ENCODE assay signal across 31 cellular contexts in genomic region chr1:87418048-87418447, GRCh38.
"Had no signal": no experiment of that assay in that cellular context is flagged by ENCODE, and none has a peak within 500 bp of the region (broad histone marks: within the 10 kb centered on the region; RNA-seq: fewer than 3 reads in every experiment).

No MANE protein-coding gene starts in this region.

- H3K9me3 ChIP-seq: adrenal gland, body of pancreas, esophagus muscularis mucosa, gastroesophageal sphincter had no signal

- H3K4me3 ChIP-seq: adrenal gland, body of pancreas, coronary artery, dorsolateral prefrontal cortex, esophagus muscularis mucosa, gastroesophageal sphincter had no signal

- H3K36me3 ChIP-seq: adrenal gland, esophagus muscularis mucosa, gastroesophageal sphincter had no signal

- H3K27me3 Mint-ChIP-seq: activated CD4-positive, alpha-beta T cell treated with anti-CD3 and anti-CD28 coated beads for 36 hours; activated naive CD8-positive, alpha-beta T cell treated with anti-CD3 and anti-CD28 coated beads for 36 hours; activated naive CD8-positive, alpha-beta T cell treated with anti-CD3 and anti-CD28 coated beads, Interleukin-2, amount 50 U/mL, for 24 hours; activated T-helper 17 cell treated with anti-CD3 and anti-CD28 coated beads, Interleukin-2, amount 50 U/mL, for 72 hours; dendritic cell treated with granulocyte-macrophage colony-stimulating factor and Interleukin-4, amounts not matched to agents 40 ng/mL and 50 ng/mL, for 4 days had no signal

- ATAC-seq: activated CD4-positive, alpha-beta T cell treated with anti-CD3 and anti-CD28 coated beads for 36 hours; activated CD8-positive, alpha-beta T cell treated with anti-CD3 and anti-CD28 coated beads, Interleukin-2, amount 10 ng/mL, durations not matched to agents 7 days and 5 days; activated naive CD8-positive, alpha-beta T cell treated with anti-CD3 and anti-CD28 coated beads, Interleukin-2, amount 50 U/mL, for 24 hours; activated T-helper 17 cell treated with anti-CD3 and anti-CD28 coated beads, Interleukin-2, amount 50 U/mL, for 72 hours; body of pancreas; foreskin keratinocyte; gastroesophageal sphincter had no signal

- H3K27me3 ChIP-seq: adrenal gland, body of pancreas, dorsolateral prefrontal cortex, esophagus muscularis mucosa, foreskin keratinocyte, gastroesophageal sphincter had no signal

- H3K27ac Mint-ChIP-seq: activated CD4-positive, alpha-beta memory T cell treated with anti-CD3 and anti-CD28 coated beads for 36 hours; activated CD4-positive, alpha-beta T cell treated with anti-CD3 and anti-CD28 coated beads for 36 hours; activated CD4-positive, alpha-beta T cell treated with anti-CD3 and anti-CD28 coated beads, Interleukin-2, amount 10 ng/mL, durations not matched to agents 24 days and 14 days; activated CD8-positive, alpha-beta T cell treated with anti-CD3 and anti-CD28 coated beads, Interleukin-2, amount 10 ng/mL, durations not matched to agents 7 days and 5 days; activated naive CD4-positive, alpha-beta T cell treated with anti-CD3 and anti-CD28 coated beads for 36 hours; activated naive CD4-positive, alpha-beta T cell treated with anti-CD3 and anti-CD28 coated beads, Interleukin-2, amount 50 U/mL, for 24 hours; activated naive CD8-positive, alpha-beta T cell treated with anti-CD3 and anti-CD28 coated beads for 36 hours; activated naive CD8-positive, alpha-beta T cell treated with anti-CD3 and anti-CD28 coated beads, Interleukin-2, amount 50 U/mL, for 24 hours; activated T-cell treated with anti-CD3 and anti-CD28 coated beads, Interleukin-2, amount 50 U/mL, for 24 hours; activated T-helper 17 cell treated with anti-CD3 and anti-CD28 coated beads, Interleukin-2, amount 50 U/mL, for 72 hours; dendritic cell treated with granulocyte-macrophage colony-stimulating factor and Interleukin-4, amounts not matched to agents 40 ng/mL and 50 ng/mL, for 4 days; endodermal cell had no signal

- H3K4me3 Mint-ChIP-seq: activated CD4-positive, alpha-beta memory T cell treated with anti-CD3 and anti-CD28 coated beads for 36 hours; activated CD4-positive, alpha-beta T cell treated with anti-CD3 and anti-CD28 coated beads for 36 hours; activated CD4-positive, alpha-beta T cell treated with anti-CD3 and anti-CD28 coated beads, Interleukin-2, amount 10 ng/mL, durations not matched to agents 24 days and 14 days; activated CD8-positive, alpha-beta T cell treated with anti-CD3 and anti-CD28 coated beads, Interleukin-2, amount 10 ng/mL, durations not matched to agents 7 days and 5 days; activated naive CD4-positive, alpha-beta T cell treated with anti-CD3 and anti-CD28 coated beads for 36 hours; activated naive CD4-positive, alpha-beta T cell treated with anti-CD3 and anti-CD28 coated beads, Interleukin-2, amount 50 U/mL, for 24 hours; activated naive CD8-positive, alpha-beta T cell treated with anti-CD3 and anti-CD28 coated beads for 36 hours; activated naive CD8-positive, alpha-beta T cell treated with anti-CD3 and anti-CD28 coated beads, Interleukin-2, amount 50 U/mL, for 24 hours; activated T-cell treated with anti-CD3 and anti-CD28 coated beads, Interleukin-2, amount 50 U/mL, for 24 hours; activated T-helper 17 cell treated with anti-CD3 and anti-CD28 coated beads, Interleukin-2, amount 50 U/mL, for 72 hours; dendritic cell treated with granulocyte-macrophage colony-stimulating factor and Interleukin-4, amounts not matched to agents 40 ng/mL and 50 ng/mL, for 4 days; endodermal cell had no signal

- H3K9me3 Mint-ChIP-seq: activated CD4-positive, alpha-beta T cell treated with anti-CD3 and anti-CD28 coated beads, Interleukin-2, amount 10 ng/mL, durations not matched to agents 24 days and 14 days; activated T-cell treated with anti-CD3 and anti-CD28 coated beads, Interleukin-2, amount 50 U/mL, for 24 hours; dendritic cell treated with granulocyte-macrophage colony-stimulating factor and Interleukin-4, amounts not matched to agents 40 ng/mL and 50 ng/mL, for 4 days had no signal

- DNase-seq: activated CD4-positive, alpha-beta memory T cell treated with anti-CD3 and anti-CD28 coated beads for 36 hours; activated CD4-positive, alpha-beta T cell treated with anti-CD3 and anti-CD28 coated beads for 36 hours; activated CD4-positive, alpha-beta T cell treated with anti-CD3 and anti-CD28 coated beads, Interleukin-2, amount 10 ng/mL, durations not matched to agents 24 days and 14 days; activated CD4-positive, CD25-positive, alpha-beta regulatory T cell; activated CD4-positive, CD25-positive, alpha-beta regulatory T cell treated with anti-CD3 and anti-CD28 coated beads, Interleukin-2, amount 50 U/mL, for 72 hours; activated CD8-positive, alpha-beta memory T cell treated with anti-CD3 and anti-CD28 coated beads, Interleukin-2, amount 50 U/mL, for 48 hours; activated CD8-positive, alpha-beta T cell treated with anti-CD3 and anti-CD28 coated beads, Interleukin-2, amount 10 ng/mL, durations not matched to agents 7 days and 5 days; activated effector memory CD4-positive, alpha-beta T cell treated with Interleukin-2 at 50 U/mL for 16 hours; activated naive CD4-positive, alpha-beta T cell treated with anti-CD3 and anti-CD28 coated beads for 36 hours; activated naive CD8-positive, alpha-beta T cell treated with anti-CD3 and anti-CD28 coated beads for 36 hours; activated naive CD8-positive, alpha-beta T cell treated with anti-CD3 and anti-CD28 coated beads, Interleukin-2, amount 50 U/mL, for 24 hours; activated T-cell treated with anti-CD3 and anti-CD28 coated beads for 4 hours; activated T-cell treated with anti-CD3 and anti-CD28 coated beads, Interleukin-2, amount 50 U/mL, for 24 hours; adrenal gland; amygdala; aorta; body of pancreas; caudate nucleus; cerebellar nuclear complex; dorsolateral prefrontal cortex; effector memory CD4-positive, alpha-beta T cell; endodermal cell; erythroblast; foreskin keratinocyte; T-helper 2 cell had no signal

- H3K36me3 Mint-ChIP-seq: activated naive CD4-positive, alpha-beta T cell treated with anti-CD3 and anti-CD28 coated beads, Interleukin-2, amount 50 U/mL, for 24 hours; activated naive CD8-positive, alpha-beta T cell treated with anti-CD3 and anti-CD28 coated beads for 36 hours had no signal

- H3K27ac ChIP-seq: adrenal gland, body of pancreas, coronary artery, esophagus muscularis mucosa, foreskin keratinocyte, gastroesophageal sphincter had no signal

- H3K4me1 ChIP-seq: adrenal gland, body of pancreas, esophagus muscularis mucosa, foreskin keratinocyte, gastroesophageal sphincter had no signal

- H3K4me1 Mint-ChIP-seq: activated CD4-positive, alpha-beta T cell treated with anti-CD3 and anti-CD28 coated beads for 36 hours; activated CD4-positive, alpha-beta T cell treated with anti-CD3 and anti-CD28 coated beads, Interleukin-2, amount 10 ng/mL, durations not matched to agents 24 days and 14 days; activated naive CD4-positive, alpha-beta T cell treated with anti-CD3 and anti-CD28 coated beads, Interleukin-2, amount 50 U/mL, for 24 hours; activated naive CD8-positive, alpha-beta T cell treated with anti-CD3 and anti-CD28 coated beads for 36 hours; activated naive CD8-positive, alpha-beta T cell treated with anti-CD3 and anti-CD28 coated beads, Interleukin-2, amount 50 U/mL, for 24 hours; activated T-helper 17 cell treated with anti-CD3 and anti-CD28 coated beads, Interleukin-2, amount 50 U/mL, for 72 hours; endodermal cell had no signal
